Comparison of ENCODE assay signal across 8 cellular contexts in genomic region chr1:225467193-225468020, GRCh38. TPM values are rescaled to one million over a fixed set of nuclear protein-coding genes. Genes with fewer than 3 reads are reported as not detected.
DNase-seq lines count a peak whose midpoint lies in the region; ATAC-seq and TF ChIP-seq lines count a peak whose summit lies in the region.

No MANE protein-coding gene starts in this region.

- H3K36me3 ChIP-seq in parathyroid adenoma (ENCODE audit: control insufficient read depth, insufficient read depth, low read length) (no peaks in the 10 kb centered on the region), upper lobe of right lung (no peaks in the 10 kb centered on the region)

- no peak overlapping the region for H3K4me2 ChIP-seq in parathyroid adenoma (ENCODE audit: low read length)

- H3K27ac ChIP-seq in parathyroid adenoma (peak overlapping the region; percentile 2), upper lobe of right lung (peak overlapping the region; percentile 93)

- DNase-seq in dermis blood vessel endothelial cell = peak; percentile 73
- peak; percentile 85 for DNase-seq in upper lobe of right lung
- DNase-seq in AG20443 (ENCODE audit: low spot score) = no peak
- no peak for DNase-seq in NCI-H2081 treated with DMSO at 0.1 percent for 48 hours (lab: John Stamatoyannopoulos, UW)

- no peak overlapping the region for H3K9ac ChIP-seq in parathyroid adenoma

- no peaks in the 10 kb centered on the region for H3K9me3 ChIP-seq in parathyroid adenoma (ENCODE audit: control insufficient read depth, low read length)
- H3K9me3 ChIP-seq in upper lobe of right lung = no peaks in the 10 kb centered on the region

- H3K4me1 ChIP-seq in parathyroid adenoma (no peaks in the 10 kb centered on the region), upper lobe of right lung (peaks cover 17% of the 10 kb centered on the region)

- no peak overlapping the region for H2AFZ ChIP-seq in parathyroid adenoma

- H3K27me3 ChIP-seq in parathyroid adenoma (ENCODE audit: control insufficient read depth, insufficient read depth, low read length) (no peaks in the 10 kb centered on the region), upper lobe of right lung (no peaks in the 10 kb centered on the region)

- TF ChIP-seq CTCF in parathyroid adenoma (IDR thresholded peaks at IDR 0.05) (no peak), upper lobe of right lung (IDR thresholded peaks at IDR 0.05) (no peak)

- H3K4me3 ChIP-seq in parathyroid adenoma (ENCODE audit: low read depth, low read length) (no peak overlapping the region), upper lobe of right lung (peak overlapping the region; percentile 48)

- intact Hi-C loops in upper lobe of right lung (cut with DNase I) = no loop called here

- H3K79me2 ChIP-seq in parathyroid adenoma = no peaks in the 10 kb centered on the region

- ATAC-seq in GM19372 (IDR thresholded peaks at IDR 0.05; ENCODE audit: low read depth, unreplicated experiment) = peak; percentile 91
- ATAC-seq in HG03469 (IDR thresholded peaks at IDR 0.05; ENCODE audit: unreplicated experiment) = peak; percentile 77
- peak; percentile 90 to 91 for ATAC-seq in activated CD4-positive, CD25-positive, alpha-beta regulatory T cell treated with anti-CD3 and anti-CD28 coated beads, Interleukin-2, amount 50 U/mL, for 24 hours
- peak; percentile 92 for ATAC-seq in upper lobe of right lung

RNA-seq across cellular contexts. Expression of gene LBR, which starts 39.6 kb away (rescaled TPM):
- 132 and 156 TPM in 2 replicates for total RNA-seq in dermis blood vessel endothelial cell
- total RNA-seq in upper lobe of right lung = 55.2 TPM

Comparison
In these comparisons a context has a peak if more than half of its experiments do, and no peak if none do; other contexts are left out.
1. DNase-seq: peak in dermis blood vessel endothelial cell (single experiment) and upper lobe of right lung (single experiment); none in AG20443 (single experiment) and NCI-H2081 treated with DMSO at 0.1 percent for 48 hours (single experiment).
2. Peak in every context shown above with its lines, with median percentiles within 50 percentile points of each other: ATAC-seq.